13 cellular contexts compared by ENCODE assay signal in genomic region chr19:8486661-8487136, GRCh38. TPM values are rescaled to one million over a fixed set of nuclear protein-coding genes. Genes with fewer than 3 reads are reported as not detected.
DNase-seq lines count a peak whose midpoint lies in the region; ATAC-seq and TF ChIP-seq lines count a peak whose summit lies in the region.
"Had no signal": no experiment of that assay in that cellular context is flagged by ENCODE, and none has a peak within 500 bp of the region (broad histone marks: within the 10 kb centered on the region; RNA-seq: fewer than 3 reads in every experiment).

No MANE protein-coding gene starts in this region.

- no peaks in the 10 kb centered on the region for H3K9me3 ChIP-seq in CD8-positive, alpha-beta T cell (ENCODE audit: low read length)
- H3K9me3 ChIP-seq in OCI-LY7 (ENCODE audit: low read length): no peaks in the 10 kb centered on the region
- H3K9me3 ChIP-seq: thoracic aorta had no signal

- H3K9me2 ChIP-seq in OCI-LY7 (ENCODE audit: insufficient read depth, low read length): no peaks in the 10 kb centered on the region

- intact Hi-C loops in CD8-positive, alpha-beta T cell (cut with DNase I, micrococcal nuclease): loop anchor here (1.0 to 2.0 kb wide), 3 partner anchors 20 to 94 kb away; no protein-coding TSS in a partner anchor
- intact Hi-C loops in OCI-LY7 (cut with micrococcal nuclease; ENCODE audit: unreplicated experiment): no loop called here

- no peaks in the 10 kb centered on the region for H3K27me3 ChIP-seq in CD8-positive, alpha-beta T cell (ENCODE audit: insufficient read depth, low read length)
- H3K27me3 ChIP-seq in HL-60 (ENCODE audit: insufficient read depth, poor library complexity, severe bottlenecking): no peaks in the 10 kb centered on the region

- no peak overlapping the region for H2AFZ ChIP-seq in OCI-LY7 (ENCODE audit: low read length)

- DNase-seq in CD8-positive, alpha-beta T cell: no peak
- DNase-seq in HL-60 (ENCODE audit: low read depth in 1 of 2, low spot score in 1 of 2) (no peak), nephron progenitor cell (no peak), OCI-LY7 (ENCODE audit: low spot score) (no peak), NCI-H2107 treated with DMSO at 0.1 percent for 48 hours (lab: John Stamatoyannopoulos, UW; ENCODE audit: unreplicated experiment) (no peak)
- DNase-seq: GOT3, NCI-H226 had no signal

- H3K4me3 ChIP-seq in CD8-positive, alpha-beta T cell (ENCODE audit: low read depth, low read length): no peak overlapping the region
- H3K4me3 ChIP-seq in HL-60 (replicated peaks; ENCODE audit: insufficient read depth, low read length): no peak overlapping the region
- H3K4me3 ChIP-seq in OCI-LY7 (ENCODE audit: low read depth, low read length, poor library complexity, severe bottlenecking): no peak overlapping the region
- H3K4me3 ChIP-seq: thoracic aorta had no signal

- POLR2A ChIA-PET in CD8-positive, alpha-beta T cell (lab: Charles Lee): interaction anchor here (1.0 to 3.8 kb wide), 8 partner anchors 12 to 93 kb away, joined by 3 to 25 read pairs (median 6); partner anchors contain the start of genes MYO1F and ZNF414
- POLR2A ChIA-PET in OCI-LY7 (lab: Charles Lee): interaction anchor here (0.7 kb wide), 1 partner anchor 93 kb away, joined by 3 read pairs; no protein-coding TSS in a partner anchor

- CTCF ChIA-PET in CD8-positive, alpha-beta T cell (lab: Charles Lee): interaction anchor here (0.6 to 29.8 kb wide), 21 partner anchors 8 to 160 kb away, joined by 3 to 362 read pairs (median 4); partner anchors contain the start of genes HNRNPM, MYO1F and ZNF414
- CTCF ChIA-PET in OCI-LY7 (lab: Charles Lee; ENCODE audit: unreplicated experiment): no interaction called here

- H3K36me3 Mint-ChIP-seq in CD8-positive, alpha-beta T cell: peaks cover 78% of the 10 kb centered on the region
- H3K36me3 Mint-ChIP-seq in brain: peaks cover 61% of the 10 kb centered on the region
- H3K36me3 Mint-ChIP-seq in nephron progenitor cell (ENCODE audit: low read depth): peaks cover 68% of the 10 kb centered on the region

- H3K36me3 ChIP-seq in CD8-positive, alpha-beta T cell (ENCODE audit: insufficient read depth, low read length): peaks cover 37% of the 10 kb centered on the region
- peaks cover 89% of the 10 kb centered on the region for H3K36me3 ChIP-seq in OCI-LY7 (ENCODE audit: insufficient read depth, low read length)

- no TSS peak for BruUV-seq in OCI-LY7 (replicated peaks; lab: Mats Ljungman, UMichigan)

- peak overlapping the region; percentile 61 for H3K4me3 Mint-ChIP-seq in CD8-positive, alpha-beta T cell
- H3K4me3 Mint-ChIP-seq in brain (no peak overlapping the region), nephron progenitor cell (no peak overlapping the region)

- H3K27ac Mint-ChIP-seq in CD8-positive, alpha-beta T cell: peak overlapping the region; percentile 91
- H3K27ac Mint-ChIP-seq in brain (peak overlapping the region in 4 of 5 experiments; percentile 33 to 94 (median 88)), nephron progenitor cell (peak overlapping the region; percentile 70)

- no peak for ATAC-seq in CD8-positive, alpha-beta T cell
- ATAC-seq in GM21786 (IDR thresholded peaks at IDR 0.05; ENCODE audit: unreplicated experiment) (no peak), HG02973 (IDR thresholded peaks at IDR 0.05; ENCODE audit: unreplicated experiment) (no peak)
- ATAC-seq: Panc1 had no signal

- no peaks in the 10 kb centered on the region for H3K27me3 Mint-ChIP-seq in CD8-positive, alpha-beta T cell (ENCODE audit: low read depth)
- peaks cover 3% of the 10 kb centered on the region for H3K27me3 Mint-ChIP-seq in brain
- peaks cover 3% of the 10 kb centered on the region for H3K27me3 Mint-ChIP-seq in nephron progenitor cell (ENCODE audit: low read depth, poor library complexity)

- H4K20me1 ChIP-seq in OCI-LY7 (ENCODE audit: insufficient read depth, low read length): no peaks in the 10 kb centered on the region

- H3K4me1 Mint-ChIP-seq in CD8-positive, alpha-beta T cell (ENCODE audit: low read depth): peaks cover 43% of the 10 kb centered on the region
- H3K4me1 Mint-ChIP-seq in brain (peaks cover 39% of the 10 kb centered on the region), nephron progenitor cell (no peaks in the 10 kb centered on the region)

- no peak overlapping the region for H3K27ac ChIP-seq in CD8-positive, alpha-beta T cell (ENCODE audit: low read depth, low read length)
- peak overlapping the region; percentile 83 for H3K27ac ChIP-seq in HL-60 (replicated peaks)
- no peak overlapping the region for H3K27ac ChIP-seq in OCI-LY7 (ENCODE audit: low read depth, low read length, poor library complexity, severe bottlenecking)
- H3K27ac ChIP-seq: thoracic aorta had no signal

- no peaks in the 10 kb centered on the region for H3K9me3 Mint-ChIP-seq in CD8-positive, alpha-beta T cell
- H3K9me3 Mint-ChIP-seq in brain (no peaks in the 10 kb centered on the region), nephron progenitor cell (no peaks in the 10 kb centered on the region)

- H3K79me2 ChIP-seq in OCI-LY7 (ENCODE audit: insufficient read depth, low read depth, low read length): peaks cover 5% of the 10 kb centered on the region; the same call in 1 of the 2 replicates

- H3K4me1 ChIP-seq in CD8-positive, alpha-beta T cell (ENCODE audit: insufficient read depth, low read length): peaks cover 27% of the 10 kb centered on the region
- H3K4me1 ChIP-seq in OCI-LY7 (ENCODE audit: insufficient read depth, low read length, poor library complexity, severe bottlenecking): no peaks in the 10 kb centered on the region

- no peak for TF ChIP-seq CTCF in CD8-positive, alpha-beta T cell (IDR thresholded peaks at IDR 0.05)
- TF ChIP-seq CTCF in HL-60 (IDR thresholded peaks at IDR 0.05; ENCODE audit: insufficient read depth, low read length) (no peak), brain (conservative IDR thresholded peaks at IDR 0.05) (no peak), nephron progenitor cell (IDR thresholded peaks at IDR 0.05) (no peak), OCI-LY7 (conservative IDR thresholded peaks at IDR 0.05; ENCODE audit: low read length) (no peak)

- no peak overlapping the region for H3K4me2 ChIP-seq in OCI-LY7 (ENCODE audit: low read length)

RNA-seq across cellular contexts. Expression of gene PRAM1, which starts 15.7 kb away (rescaled TPM):
- total RNA-seq in CD8-positive, alpha-beta T cell: 1 to 10 TPM; 1.8 to 1.9 TPM
- 1.4 TPM for polyA plus RNA-seq in brain (ENCODE audit: insufficient read depth, low read depth, low replicate concordance)
- 0.08 and 0.28 TPM in 2 replicates for total RNA-seq in OCI-LY7 (2014; rRNA removed; shearing (Covaris generic))
- 3.1 TPM in 2 replicates for total RNA-seq in OCI-LY7 (2022)
- total RNA-seq: epithelial cell of proximal tubule had no signal

RNA-seq across cellular contexts. Expression of gene ZNF414, which starts 27.3 kb away (rescaled TPM):
- total RNA-seq in CD8-positive, alpha-beta T cell: 10 to 100 TPM; 26.3 to 33.1 TPM
- 90.5 TPM for polyA plus RNA-seq in brain (ENCODE audit: insufficient read depth, low read depth, low replicate concordance)
- 3.1 and 8.7 TPM in 2 replicates for total RNA-seq in OCI-LY7 (2014; rRNA removed; shearing (Covaris generic))
- total RNA-seq in OCI-LY7 (2022): 39.0 and 47.5 TPM in 2 replicates

RNA-seq across cellular contexts. Expression of gene HNRNPM, which starts 41.9 kb away (rescaled TPM):
- 100 to 1,000 TPM; 268 to 278 TPM for total RNA-seq in CD8-positive, alpha-beta T cell
- polyA plus RNA-seq in brain (ENCODE audit: insufficient read depth, low read depth, low replicate concordance): 204 TPM
- 90.0 and 111 TPM in 2 replicates for total RNA-seq in OCI-LY7 (2014; rRNA removed; shearing (Covaris generic))
- total RNA-seq in OCI-LY7 (2022): 264 and 280 TPM in 2 replicates
